Comparison of ENCODE assay signal across 8 cellular contexts in genomic region chr9:129270903-129271431, GRCh38.
DNase-seq lines count a peak whose midpoint lies in the region; ATAC-seq and TF ChIP-seq lines count a peak whose summit lies in the region.

No MANE protein-coding gene starts in this region.

- no peak for TF ChIP-seq CTCF in sigmoid colon (IDR thresholded peaks at IDR 0.05)

- no peaks in the 10 kb centered on the region for H3K4me1 ChIP-seq in sigmoid colon

- H3K27ac ChIP-seq in sigmoid colon, result no peak overlapping the region

- peak overlapping the region; percentile 81 for H3K4me3 Mint-ChIP-seq in activated naive CD8-positive, alpha-beta T cell treated with anti-CD3 and anti-CD28 coated beads, Interleukin-2, amount 10 ng/mL, durations not matched to agents 7 days and 5 days

- ATAC-seq in HG03196 (IDR thresholded peaks at IDR 0.05; ENCODE audit: unreplicated experiment), result peak; percentile 33
- peak; percentile 49 for ATAC-seq in activated naive CD8-positive, alpha-beta T cell treated with anti-CD3 and anti-CD28 coated beads, Interleukin-2, amount 10 ng/mL, durations not matched to agents 7 days and 5 days (ENCODE audit: low read depth)
- peak; percentile 52 for ATAC-seq in sciatic nerve
- no peak for ATAC-seq in left ventricle myocardium superior

- H3K27ac Mint-ChIP-seq in activated naive CD8-positive, alpha-beta T cell treated with anti-CD3 and anti-CD28 coated beads, Interleukin-2, amount 10 ng/mL, durations not matched to agents 7 days and 5 days, result peak overlapping the region; percentile 92

- H3K27me3 ChIP-seq in sigmoid colon, result no peaks in the 10 kb centered on the region

- peaks cover 40% of the 10 kb centered on the region for H3K4me1 Mint-ChIP-seq in activated naive CD8-positive, alpha-beta T cell treated with anti-CD3 and anti-CD28 coated beads, Interleukin-2, amount 10 ng/mL, durations not matched to agents 7 days and 5 days

- peaks cover 15% of the 10 kb centered on the region for H3K27me3 Mint-ChIP-seq in activated naive CD8-positive, alpha-beta T cell treated with anti-CD3 and anti-CD28 coated beads, Interleukin-2, amount 10 ng/mL, durations not matched to agents 7 days and 5 days

- H3K36me3 ChIP-seq in sigmoid colon, result no peaks in the 10 kb centered on the region

- H3K36me3 Mint-ChIP-seq in activated naive CD8-positive, alpha-beta T cell treated with anti-CD3 and anti-CD28 coated beads, Interleukin-2, amount 10 ng/mL, durations not matched to agents 7 days and 5 days, result no peaks in the 10 kb centered on the region

- TF ChIP-seq EP300 in sigmoid colon (IDR thresholded peaks at IDR 0.05), result no peak

- WGBS in sigmoid colon, 2 donors, result 34 to 37% methylated on average over 11 of the region's 11 CpGs

- H3K9me3 Mint-ChIP-seq in activated naive CD8-positive, alpha-beta T cell treated with anti-CD3 and anti-CD28 coated beads, Interleukin-2, amount 10 ng/mL, durations not matched to agents 7 days and 5 days, result no peaks in the 10 kb centered on the region

- DNase-seq in stimulated activated CD4-positive, alpha-beta T cell treated with anti-CD3 and anti-CD28 coated beads, Interleukin-15, amount 100 ng/mL, for 24 hours, result peak; percentile 19
- no peak for DNase-seq in stimulated activated CD4-positive, alpha-beta T cell treated with anti-CD3 and anti-CD28 coated beads, Interleukin-2, amount 100 ng/mL, for 48 hours
- DNase-seq in activated naive CD8-positive, alpha-beta T cell treated with anti-CD3 and anti-CD28 coated beads, Interleukin-2, amount 10 ng/mL, durations not matched to agents 7 days and 5 days, result peak; percentile 46
- DNase-seq in sciatic nerve (ENCODE audit: low spot score) (no peak), left ventricle myocardium superior (no peak), NCI-H1048 (lab: John Stamatoyannopoulos, UW) (no peak), sigmoid colon (no peak)

- intact Hi-C loops in sciatic nerve (cut with DNase I) (no loop called here), left ventricle myocardium superior (cut with micrococcal nuclease) (no loop called here), sigmoid colon (cut with DNase I) (no loop called here)

- POLR2A ChIA-PET in activated naive CD8-positive, alpha-beta T cell treated with anti-CD3 and anti-CD28 coated beads, Interleukin-2, amount 10 ng/mL, durations not matched to agents 7 days and 5 days (lab: Charles Lee), result interaction anchor here (0.7 to 1.0 kb wide), 4 partner anchors 35 to 93 kb away, joined by 3 to 4 read pairs (median 3); partner anchors contain the start of gene IER5L

- no peak for TF ChIP-seq POLR2A in sigmoid colon (IDR thresholded peaks at IDR 0.05)

- H3K9me3 ChIP-seq in sigmoid colon, result no peaks in the 10 kb centered on the region

- no peak overlapping the region for H3K4me3 ChIP-seq in sigmoid colon

Comparison
In these comparisons a context has a peak if more than half of its experiments do, and no peak if none do; other contexts are left out.
1. DNase-seq: peak in stimulated activated CD4-positive, alpha-beta T cell treated with anti-CD3 and anti-CD28 coated beads, Interleukin-15, amount 100 ng/mL, for 24 hours (single experiment) and activated naive CD8-positive, alpha-beta T cell treated with anti-CD3 and anti-CD28 coated beads, Interleukin-2, amount 10 ng/mL, durations not matched to agents 7 days and 5 days (single experiment); none in stimulated activated CD4-positive, alpha-beta T cell treated with anti-CD3 and anti-CD28 coated beads, Interleukin-2, amount 100 ng/mL, for 48 hours (0 of 2), sciatic nerve (single experiment), left ventricle myocardium superior (single experiment), NCI-H1048 (single experiment) and sigmoid colon (single experiment).